7 cellular contexts compared by ENCODE assay signal in the genomic region with DNA sequence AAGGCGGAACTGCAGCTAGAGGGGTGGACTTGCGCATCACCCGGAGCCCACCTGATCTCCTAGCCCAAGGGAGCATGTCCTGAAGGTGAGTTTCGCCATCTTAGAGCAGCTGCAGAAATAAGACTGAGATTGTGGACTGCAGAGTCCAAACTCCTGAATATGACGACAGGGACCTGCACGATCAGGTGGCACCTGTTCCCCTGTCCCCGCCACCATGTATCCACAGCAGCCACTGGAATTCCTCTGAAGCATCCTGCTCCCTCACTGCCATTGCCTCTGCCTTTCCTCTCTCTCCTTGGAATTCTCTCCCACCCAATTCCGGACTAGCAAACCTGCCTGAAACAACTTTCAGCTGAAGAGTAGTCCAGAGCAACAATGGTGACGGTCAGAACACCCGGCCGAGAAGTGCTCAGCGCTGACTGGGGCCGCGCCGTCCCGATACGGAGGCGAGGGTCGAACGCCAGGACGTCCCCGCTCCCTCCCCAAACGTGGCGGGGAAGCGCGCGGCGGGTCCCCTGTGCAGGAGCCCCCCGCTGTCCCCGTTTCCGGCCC. TPM values are rescaled to one million over a fixed set of nuclear protein-coding genes. Genes with fewer than 3 reads are reported as not detected.
A peak's percentile ranks its signal among the peaks of the same experiment; 100 is the strongest.
DNase-seq lines count a peak whose midpoint lies in the region; ATAC-seq and TF ChIP-seq lines count a peak whose summit lies in the region.

No MANE protein-coding gene starts in this region.

- POLR2A ChIA-PET in PC-3 (lab: Charles Lee; ENCODE audit: unreplicated experiment), result interaction anchor here (0.7 kb wide), 1 partner anchor 13 kb away, joined by 3 read pairs; no protein-coding TSS in a partner anchor

- no peaks in the 10 kb centered on the region for H3K36me3 ChIP-seq in PC-3 (ENCODE audit: low read depth, low read length)
- no peaks in the 10 kb centered on the region for H3K36me3 ChIP-seq in esophagus (ENCODE audit: control insufficient read depth in 2 of 2, insufficient read depth in 2 of 2, low read length in 1 of 2)

- H3K4me3 ChIP-seq in PC-3 (ENCODE audit: low read length) (peak overlapping the region; percentile 95), esophagus (ENCODE audit: low read depth in 1 of 2, low read length in 2 of 2) (peak overlapping the region; percentile 87 to 94)

- H3K4me2 ChIP-seq in PC-3 (ENCODE audit: low read length), result peak overlapping the region; percentile 94

- intact Hi-C loops in PC-3 (cut with micrococcal nuclease), result no loop called here

- peak; percentile 16 for ATAC-seq in GM21737 (IDR thresholded peaks at IDR 0.05; ENCODE audit: unreplicated experiment)
- peak; percentile 36 for ATAC-seq in PC-3

- H3K27ac Mint-ChIP-seq in progenitor cell of endocrine pancreas, result peak overlapping the region; percentile 83

- H3K79me2 ChIP-seq in PC-3 (ENCODE audit: low read length), result peaks cover 43% of the 10 kb centered on the region

- WGBS in esophagus, 2 donors, result 15 to 16% methylated on average over 31 of the region's 31 CpGs

- H2AFZ ChIP-seq in PC-3 (ENCODE audit: low read length), result peak overlapping the region; percentile 95

- H3K36me3 Mint-ChIP-seq in progenitor cell of endocrine pancreas (ENCODE audit: insufficient read depth), result peaks cover 21% of the 10 kb centered on the region

- no peaks in the 10 kb centered on the region; the same call in 1 of the 2 replicates for H4K20me1 ChIP-seq in PC-3 (ENCODE audit: low read length)

- no peaks in the 10 kb centered on the region for H3K9me2 ChIP-seq in PC-3 (replicated peaks; ENCODE audit: low read length)

- CTCF ChIA-PET in PC-3 (lab: Charles Lee), result no interaction called here

- TF ChIP-seq CTCF in PC-3 (conservative IDR thresholded peaks at IDR 0.05; ENCODE audit: low read depth, low read length) (no peak), progenitor cell of endocrine pancreas (IDR thresholded peaks at IDR 0.05; ENCODE audit: unreplicated experiment) (no peak)

- DNase-seq in PC-3 (no peak), progenitor cell of endocrine pancreas (ENCODE audit: low spot score, unreplicated experiment) (no peak), NCI-H524 treated with DMSO at 0.1 percent for 48 hours (lab: John Stamatoyannopoulos, UW) (no peak), nucleus accumbens (lab: John Stamatoyannopoulos, UW) (no peak), NCI-H510A (lab: John Stamatoyannopoulos, UW) (no peak)

- TSS peak; percentile 61 for BruUV-seq in PC-3 (replicated peaks; lab: Mats Ljungman, UMichigan)

- H3K9me3 Mint-ChIP-seq in progenitor cell of endocrine pancreas (ENCODE audit: low read depth), result peaks cover 24% of the 10 kb centered on the region

- H3K4me1 Mint-ChIP-seq in progenitor cell of endocrine pancreas (ENCODE audit: low read depth), result peaks cover 18% of the 10 kb centered on the region

- H3K27me3 ChIP-seq in PC-3 (ENCODE audit: low read length) (no peaks in the 10 kb centered on the region), esophagus (ENCODE audit: control insufficient read depth in 1 of 2, insufficient read depth in 2 of 2, low read length in 2 of 2) (no peaks in the 10 kb centered on the region)

- H3K4me1 ChIP-seq in PC-3 (ENCODE audit: insufficient read depth, low read length) (peaks cover 16% of the 10 kb centered on the region), esophagus (ENCODE audit: control insufficient read depth in 2 of 2, insufficient read depth in 2 of 2, low read length in 1 of 2) (peaks cover 0 to 11% of the 10 kb centered on the region in 2 donors)

- H3K27me3 Mint-ChIP-seq in progenitor cell of endocrine pancreas, result no peaks in the 10 kb centered on the region

- peak overlapping the region; percentile 96 for H3K4me3 Mint-ChIP-seq in progenitor cell of endocrine pancreas (ENCODE audit: low read depth)

- H3K9ac ChIP-seq in PC-3 (ENCODE audit: low read length), result peak overlapping the region; percentile 74

- H3K27ac ChIP-seq in PC-3 (ENCODE audit: low read length), result no peak overlapping the region
- peak overlapping the region; percentile 14 to 29 for H3K27ac ChIP-seq in esophagus (ENCODE audit: low read depth in 2 of 2, low read length in 1 of 2)

- H3F3A ChIP-seq in PC-3 (ENCODE audit: low read length, unreplicated experiment), result no peaks in the 10 kb centered on the region

- H3K9me3 ChIP-seq in PC-3 (ENCODE audit: low read length) (no peaks in the 10 kb centered on the region), esophagus (ENCODE audit: control insufficient read depth in 2 of 2, insufficient read depth in 1 of 2, low read depth in 1 of 2, low read length in 1 of 2) (no peaks in the 10 kb centered on the region)

RNA-seq across cellular contexts. Expression of a gene that starts 0.7 kb away (rescaled TPM):
- total RNA-seq in PC-3 (2014; rRNA removed), result 8.7 and 11.5 TPM in 2 replicates
- polyA plus RNA-seq in esophagus, result 1 to 10 TPM; 6.4 to 8.7 TPM
- 46.2 and 49.3 TPM in 2 replicates for total RNA-seq in progenitor cell of endocrine pancreas

RNA-seq across cellular contexts. Expression of a gene that starts 15.0 kb away (rescaled TPM):
- total RNA-seq in PC-3 (2014; rRNA removed) (0.84 and 1.2 TPM in 2 replicates), progenitor cell of endocrine pancreas (75.3 and 79.1 TPM in 2 replicates)
- 10 to 100 TPM; 12.5 to 15.6 TPM for polyA plus RNA-seq in esophagus

Comparison
In these comparisons a context has a peak if more than half of its experiments do, and no peak if none do; other contexts are left out.
1. RNA of a gene that starts 15.0 kb away (total RNA-seq): 75.3 to 79.1 TPM in progenitor cell of endocrine pancreas; 0.84 to 1.2 TPM in PC-3; every median in the first group is over 10 times any median in the second.